10 cellular contexts compared by ENCODE assay signal in the genomic region with DNA sequence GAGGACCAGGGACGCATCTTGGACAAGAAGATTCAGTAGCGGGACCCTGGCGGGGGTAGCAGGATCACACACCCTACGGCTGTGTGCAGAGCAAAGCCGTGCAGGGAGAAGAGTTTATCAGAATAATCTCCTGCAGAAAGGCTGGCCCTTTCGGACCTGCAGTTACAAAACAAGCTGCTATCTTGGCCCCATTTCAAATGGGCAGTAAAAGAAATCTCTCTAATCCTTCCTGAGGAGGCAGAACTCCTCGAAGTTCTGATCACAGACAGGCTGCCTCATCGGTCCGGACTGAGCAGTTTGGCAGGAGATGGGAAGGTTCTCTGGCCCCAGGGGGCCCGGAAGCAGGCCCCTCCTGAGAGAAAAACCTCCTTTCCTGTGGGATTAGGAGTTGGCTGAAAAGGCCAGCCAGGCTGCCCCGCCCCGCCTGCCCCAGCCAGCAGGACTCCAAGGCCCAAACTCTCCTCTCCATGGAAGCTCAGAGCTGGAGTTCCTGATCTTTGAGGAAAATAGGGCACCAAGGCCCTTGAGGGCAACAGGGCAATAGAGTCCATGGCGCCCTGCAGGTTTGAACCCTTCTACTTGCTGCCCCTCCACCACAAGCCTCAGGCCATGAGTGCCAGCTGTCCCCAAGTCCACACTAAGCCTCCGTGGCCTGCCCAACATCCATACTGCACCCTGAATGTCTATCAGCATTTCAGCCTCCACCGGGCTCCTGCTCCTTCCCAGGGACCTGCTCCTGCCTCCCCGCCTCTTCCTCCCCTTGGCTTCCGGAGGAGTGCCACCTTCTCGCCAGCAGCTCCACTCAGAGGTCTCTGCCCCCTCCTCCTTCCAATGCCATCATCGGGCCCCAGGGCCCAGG.
DNase-seq lines count a peak whose midpoint lies in the region; ATAC-seq, FAIRE-seq and TF ChIP-seq lines count a peak whose summit lies in the region.
"Had no signal": no experiment of that assay in that cellular context is flagged by ENCODE, and none has a peak within 500 bp of the region (broad histone marks: within the 10 kb centered on the region; RNA-seq: fewer than 3 reads in every experiment).

No MANE protein-coding gene starts in this region.

- H2AFZ ChIP-seq in PC-3 (ENCODE audit: low read length) = no peak overlapping the region

- H3K9ac ChIP-seq in PC-3 (ENCODE audit: low read length) = no peak overlapping the region
- no peak overlapping the region for H3K9ac ChIP-seq in kidney (ENCODE audit: low read length in 2 of 2)

- FAIRE-seq in kidney (lab: Jason Lieb, UNC) = no peak

- H3K9me2 ChIP-seq in PC-3 (replicated peaks; ENCODE audit: low read length) = no peaks in the 10 kb centered on the region

- CTCF ChIA-PET in PC-3 (lab: Charles Lee) = no interaction called here

- no peaks in the 10 kb centered on the region for H3F3A ChIP-seq in PC-3 (ENCODE audit: low read length, unreplicated experiment)

- no peaks in the 10 kb centered on the region for H4K20me1 ChIP-seq in PC-3 (ENCODE audit: low read length)

- H3K4me1 ChIP-seq in PC-3 (ENCODE audit: insufficient read depth, low read length) (peaks cover 10% of the 10 kb centered on the region; the same call in 1 of the 2 replicates), neutrophil (ENCODE audit: control insufficient read depth in 1 of 2, insufficient read depth in 1 of 2, low read depth in 1 of 2, low read length in 1 of 2) (peaks cover 10 to 21% of the 10 kb centered on the region in 2 experiments), kidney (ENCODE audit: control insufficient read depth in 1 of 2, insufficient read depth in 1 of 2, low read depth in 1 of 2, low read length in 2 of 2) (peaks cover 18 to 48% of the 10 kb centered on the region in 2 donors)

- peak; percentile 42 for DNase-seq in DMS 273 treated with DMSO at 0.1 percent for 48 hours (lab: John Stamatoyannopoulos, UW)
- DNase-seq in PC-3 = peak; percentile 24
- peak; percentile 10 to 22 for DNase-seq in erythroblast (lab: John Stamatoyannopoulos, UW)
- DNase-seq in LoVo (ENCODE audit: low spot score) = no peak
- no peak for DNase-seq in DMS153 (lab: John Stamatoyannopoulos, UW)
- no peak for DNase-seq in activated CD4-positive, alpha-beta T cell treated with anti-CD3 and anti-CD28 coated beads for 48 hours
- no peak for DNase-seq in kidney
- DNase-seq: brain microvascular endothelial cell, NCI-H1417 treated with DMSO at 0.1 percent for 48 hours had no signal

- H3K27ac ChIP-seq in PC-3 (ENCODE audit: low read length) (no peak overlapping the region), neutrophil (peak overlapping the region; percentile 47), kidney (ENCODE audit: low read depth in 2 of 2, low read length in 2 of 2) (no peak overlapping the region)
- H3K27ac ChIP-seq: brain microvascular endothelial cell had no signal

- intact Hi-C loops in PC-3 (cut with micrococcal nuclease) = no loop called here
- intact Hi-C loops in kidney (cut with DNase I) = no loop called here

- H3K9me3 ChIP-seq in PC-3 (ENCODE audit: low read length) (no peaks in the 10 kb centered on the region), neutrophil (no peaks in the 10 kb centered on the region), kidney (ENCODE audit: control insufficient read depth in 1 of 2, low read length in 2 of 2) (no peaks in the 10 kb centered on the region)

- ATAC-seq in PC-3 = peak; percentile 62

- no TSS peak for BruUV-seq in PC-3 (replicated peaks; lab: Mats Ljungman, UMichigan)

- H3K4me3 ChIP-seq in PC-3 (ENCODE audit: low read length) (no peak overlapping the region), neutrophil (ENCODE audit: low read depth in 1 of 2, low read length in 1 of 2) (no peak overlapping the region), kidney (ENCODE audit: low read length in 2 of 2) (no peak overlapping the region)

- no peak for TF ChIP-seq POLR2A in erythroblast (IDR thresholded peaks at IDR 0.05; ENCODE audit: low read length)

- TF ChIP-seq CTCF in PC-3 (conservative IDR thresholded peaks at IDR 0.05; ENCODE audit: low read depth, low read length) (no peak), neutrophil (IDR thresholded peaks at IDR 0.05) (no peak), kidney (IDR thresholded peaks at IDR 0.05; ENCODE audit: borderline replicate concordance, extremely low read depth, insufficient read depth) (no peak)

- H3K4me2 ChIP-seq in PC-3 (ENCODE audit: low read length) = no peak overlapping the region

- POLR2A ChIA-PET in PC-3 (lab: Charles Lee; ENCODE audit: unreplicated experiment) = no interaction called here

- H3K36me3 ChIP-seq in PC-3 (ENCODE audit: low read depth, low read length) (no peaks in the 10 kb centered on the region), neutrophil (peaks cover 100% of the 10 kb centered on the region), kidney (ENCODE audit: control insufficient read depth in 1 of 2, insufficient read depth in 2 of 2, low read length in 2 of 2) (no peaks in the 10 kb centered on the region)
- H3K36me3 ChIP-seq: brain microvascular endothelial cell had no signal

- no peaks in the 10 kb centered on the region for H3K79me2 ChIP-seq in PC-3 (ENCODE audit: low read length)

- no peaks in the 10 kb centered on the region for H3K27me3 ChIP-seq in PC-3 (ENCODE audit: low read length)
- H3K27me3 ChIP-seq in neutrophil = no peaks in the 10 kb centered on the region
- H3K27me3 ChIP-seq: brain microvascular endothelial cell had no signal

Comparison
In these comparisons a context has a peak if more than half of its experiments do, and no peak if none do; other contexts are left out.
1. DNase-seq: peak in DMS 273 treated with DMSO at 0.1 percent for 48 hours (single experiment), PC-3 (single experiment) and erythroblast (2 of 2); none in LoVo (single experiment), DMS153 (single experiment), activated CD4-positive, alpha-beta T cell treated with anti-CD3 and anti-CD28 coated beads for 48 hours (single experiment) and kidney (single experiment).